1 cellular context compared by ENCODE assay signal in genomic region chr6:123117145-123117908, GRCh38.
TF ChIP-seq lines count a peak whose summit lies in the region.

No MANE protein-coding gene starts in this region.

TF ChIP-seq in K562, 482 proteins besides CTCF, POLR2A, EP300 and RAD21 (continued from another document):
- TF ChIP-seq ZNF407 (IDR thresholded peaks at IDR 0.05; ENCODE audit: low read depth) (no peak), MAZ (CRISPR knock-in tag; conservative IDR thresholded peaks at IDR 0.05 in 1 of 2, IDR thresholded peaks at IDR 0.05 in 1 of 2) (no peak), TFE3 (CRISPR knock-in tag; IDR thresholded peaks at IDR 0.05) (no peak), TAL1 (IDR thresholded peaks at IDR 0.05) (no peak), CEBPG (CRISPR knock-in tag; IDR thresholded peaks at IDR 0.05) (no peak), CEBPG (tag; conservative IDR thresholded peaks at IDR 0.05 in 1 of 2, IDR thresholded peaks at IDR 0.05 in 1 of 2) (no peak)
